13 cellular contexts compared by ENCODE assay signal in genomic region chr2:151032741-151033152, GRCh38.
A peak's percentile ranks its signal among the peaks of the same experiment; 100 is the strongest.
DNase-seq lines count a peak whose midpoint lies in the region; ATAC-seq and TF ChIP-seq lines count a peak whose summit lies in the region.
"Had no signal": no experiment of that assay in that cellular context is flagged by ENCODE, and none has a peak within 500 bp of the region (broad histone marks: within the 10 kb centered on the region; RNA-seq: fewer than 3 reads in every experiment).

No MANE protein-coding gene starts in this region.

- no CpG with 5 or more reads among the region's 2 CpGs for WGBS in neuronal stem cell (ENCODE audit: extremely low coverage in 2 of 2, insufficient read length in 2 of 2, insufficient replicate concordance in 1 of 2), 2 donors

- H2BK15ac ChIP-seq in neuronal stem cell (ENCODE audit: low read length) = no peak overlapping the region

- H3K27me3 ChIP-seq in neuronal stem cell (ENCODE audit: control insufficient read depth in 3 of 3, insufficient read depth in 3 of 3, low read depth in 1 of 3, low read length in 3 of 3) (no peaks in the 10 kb centered on the region), WERI-Rb-1 (ENCODE audit: insufficient read depth, low read depth, severe bottlenecking) (no peaks in the 10 kb centered on the region)
- H3K27me3 ChIP-seq: BLaER1 treated with 17β-estradiol and CSF1 and Interleukin-3, amounts not matched to agents 10 nM and 100 nM had no signal

- TF ChIP-seq CTCF in AG09309 (IDR thresholded peaks at IDR 0.05; ENCODE audit: control insufficient read depth, insufficient read depth, low read depth, low read length, missing control alignments) (no peak), astrocyte of the cerebellum (IDR thresholded peaks at IDR 0.05; ENCODE audit: low read depth, low read length, missing control alignments) (no peak), foreskin fibroblast (IDR thresholded peaks at IDR 0.05; ENCODE audit: low read depth, low read length) (no peak), WERI-Rb-1 (IDR thresholded peaks at IDR 0.05; ENCODE audit: low read depth, low read length) (no peak)

- H3K9ac ChIP-seq in neuronal stem cell (ENCODE audit: low read depth, low read length, poor library complexity) = no peak overlapping the region
- H3K9ac ChIP-seq: BLaER1 treated with 17β-estradiol and CSF1 and Interleukin-3, amounts not matched to agents 10 nM and 100 nM had no signal

- no peak overlapping the region for H4K91ac ChIP-seq in neuronal stem cell (ENCODE audit: low read depth, low read length, poor library complexity)

- H3K4me2 ChIP-seq in neuronal stem cell (ENCODE audit: insufficient read depth, low read length, poor library complexity, severe bottlenecking) = no peak overlapping the region
- H3K4me2 ChIP-seq: BLaER1 treated with 17β-estradiol and CSF1 and Interleukin-3, amounts not matched to agents 10 nM and 100 nM had no signal

- no peak overlapping the region for H2AK5ac ChIP-seq in neuronal stem cell (ENCODE audit: low read depth, low read length)

- no peak overlapping the region for H2BK12ac ChIP-seq in neuronal stem cell (ENCODE audit: low read length)

- no peak overlapping the region for H3K27ac Mint-ChIP-seq in stimulated activated naive B cell treated with anti-CD40 and anti-IgM and Interleukin-4, amounts not matched to agents 10 μg/mL and 1 μg/mL and 100 μg/mL, for 72 hours
- H3K27ac Mint-ChIP-seq: activated naive CD8-positive, alpha-beta T cell; stimulated activated naive CD8-positive, alpha-beta T cell treated with anti-CD3 and anti-CD28 coated beads, Interleukin-15, amount 100 ng/mL, for 72 hours had no signal

- H3K27me3 Mint-ChIP-seq in stimulated activated naive B cell treated with anti-CD40 and anti-IgM and Interleukin-4, amounts not matched to agents 10 μg/mL and 1 μg/mL and 100 μg/mL, for 72 hours = no peaks in the 10 kb centered on the region

- H2AFZ ChIP-seq in neuronal stem cell (ENCODE audit: low read length) = no peak overlapping the region

- H2BK120ac ChIP-seq in neuronal stem cell (ENCODE audit: low read depth, low read length) = no peak overlapping the region

- no peak overlapping the region for H2BK5ac ChIP-seq in neuronal stem cell (ENCODE audit: low read length)

- ATAC-seq in stimulated activated naive B cell treated with anti-CD40 and anti-IgM and Interleukin-4, amounts not matched to agents 10 μg/mL and 1 μg/mL and 100 μg/mL, for 72 hours (replicated peaks) = no peak
- no peak for ATAC-seq in HG03097 (IDR thresholded peaks at IDR 0.05; ENCODE audit: low FRiP score, unreplicated experiment)
- ATAC-seq: stimulated activated naive CD8-positive, alpha-beta T cell treated with anti-CD3 and anti-CD28 coated beads, Interleukin-15, amount 100 ng/mL, for 72 hours had no signal

- H3K79me1 ChIP-seq in neuronal stem cell (ENCODE audit: low read depth, low read length) = no peaks in the 10 kb centered on the region

- in situ Hi-C loops in astrocyte of the cerebellum (cut with HindIII; ENCODE audit: low sequenced_read_pairs) = no loop called here

- no peak overlapping the region for H3K4me3 Mint-ChIP-seq in stimulated activated naive B cell treated with anti-CD40 and anti-IgM and Interleukin-4, amounts not matched to agents 10 μg/mL and 1 μg/mL and 100 μg/mL, for 72 hours
- H3K4me3 Mint-ChIP-seq: activated naive CD8-positive, alpha-beta T cell; stimulated activated naive CD8-positive, alpha-beta T cell treated with anti-CD3 and anti-CD28 coated beads, Interleukin-15, amount 100 ng/mL, for 72 hours had no signal

- H3K27ac ChIP-seq in neuronal stem cell (replicated peaks; ENCODE audit: low read length) = no peak overlapping the region
- H3K27ac ChIP-seq in WERI-Rb-1 = no peak overlapping the region
- H3K27ac ChIP-seq: BLaER1 treated with 17β-estradiol and CSF1 and Interleukin-3, amounts not matched to agents 10 nM and 100 nM had no signal

- no peaks in the 10 kb centered on the region for H3K9me3 Mint-ChIP-seq in stimulated activated naive B cell treated with anti-CD40 and anti-IgM and Interleukin-4, amounts not matched to agents 10 μg/mL and 1 μg/mL and 100 μg/mL, for 72 hours
- H3K9me3 Mint-ChIP-seq: stimulated activated naive CD8-positive, alpha-beta T cell treated with anti-CD3 and anti-CD28 coated beads, Interleukin-15, amount 100 ng/mL, for 72 hours had no signal

- no peak overlapping the region for H3K4ac ChIP-seq in neuronal stem cell (ENCODE audit: low read length)

- no peaks in the 10 kb centered on the region for H3K36me3 Mint-ChIP-seq in stimulated activated naive B cell treated with anti-CD40 and anti-IgM and Interleukin-4, amounts not matched to agents 10 μg/mL and 1 μg/mL and 100 μg/mL, for 72 hours
- H3K36me3 Mint-ChIP-seq: activated naive CD8-positive, alpha-beta T cell had no signal

- H3K18ac ChIP-seq in neuronal stem cell (ENCODE audit: low read length) = no peak overlapping the region

- no peaks in the 10 kb centered on the region for H3K4me1 Mint-ChIP-seq in stimulated activated naive B cell treated with anti-CD40 and anti-IgM and Interleukin-4, amounts not matched to agents 10 μg/mL and 1 μg/mL and 100 μg/mL, for 72 hours

- H3K14ac ChIP-seq in neuronal stem cell (ENCODE audit: low read length) = no peak overlapping the region

- H3K9me3 ChIP-seq in neuronal stem cell (replicated peaks in 1 of 2; ENCODE audit: control insufficient read depth in 2 of 2, insufficient read depth in 1 of 2, low read depth in 1 of 2, low read length in 2 of 2) = no peaks in the 10 kb centered on the region
- no peaks in the 10 kb centered on the region for H3K9me3 ChIP-seq in WERI-Rb-1 (ENCODE audit: severe bottlenecking)

- DNase-seq in AG09309 (ENCODE audit: low read depth) = peak; percentile 98
- DNase-seq in HS-27A (ENCODE audit: low read depth) = peak; percentile 51
- peak; percentile 67 for DNase-seq in astrocyte of the cerebellum (ENCODE audit: low read depth)
- DNase-seq in foreskin fibroblast = peak; percentile 94 to 96
- no peak for DNase-seq in neuronal stem cell (ENCODE audit: low spot score)
- DNase-seq in WERI-Rb-1 = no peak
- DNase-seq in stimulated activated naive B cell treated with anti-CD40 and anti-IgM and Interleukin-4, amounts not matched to agents 10 μg/mL and 1 μg/mL and 100 μg/mL, for 72 hours = no peak
- DNase-seq: GDM1; SHP77 treated with DMSO at 0.1 percent for 48 hours; stimulated activated naive CD8-positive, alpha-beta T cell treated with anti-CD3 and anti-CD28 coated beads, Interleukin-15, amount 100 ng/mL, for 72 hours had no signal

- no peaks in the 10 kb centered on the region for H3K4me1 ChIP-seq in neuronal stem cell (ENCODE audit: control insufficient read depth in 2 of 2, insufficient read depth in 1 of 2, low read depth in 1 of 2, low read length in 2 of 2)
- H3K4me1 ChIP-seq: BLaER1 treated with 17β-estradiol and CSF1 and Interleukin-3, amounts not matched to agents 10 nM and 100 nM had no signal

- no peaks in the 10 kb centered on the region for H3K36me3 ChIP-seq in neuronal stem cell (replicated peaks in 1 of 2; ENCODE audit: control insufficient read depth in 2 of 2, insufficient read depth in 2 of 2, low read length in 2 of 2)
- H3K36me3 ChIP-seq in WERI-Rb-1 = no peaks in the 10 kb centered on the region
- H3K36me3 ChIP-seq: BLaER1 treated with 17β-estradiol and CSF1 and Interleukin-3, amounts not matched to agents 10 nM and 100 nM had no signal

- no peak overlapping the region for H3K23ac ChIP-seq in neuronal stem cell (ENCODE audit: low read depth, low read length, poor library complexity)

- H3K4me3 ChIP-seq in AG09309 (ENCODE audit: control insufficient read depth, low read depth, low read length) = no peak overlapping the region
- H3K4me3 ChIP-seq in astrocyte of the cerebellum (ENCODE audit: low read depth, low read length) = no peak overlapping the region
- no peak overlapping the region for H3K4me3 ChIP-seq in foreskin fibroblast (ENCODE audit: low read depth in 1 of 2, low read length in 2 of 2)
- no peak overlapping the region for H3K4me3 ChIP-seq in neuronal stem cell (ENCODE audit: low read length in 2 of 2)
- H3K4me3 ChIP-seq in WERI-Rb-1 (ENCODE audit: low read depth, low read length) = no peak overlapping the region
- H3K4me3 ChIP-seq: BLaER1 treated with 17β-estradiol and CSF1 and Interleukin-3, amounts not matched to agents 10 nM and 100 nM had no signal

- no peak overlapping the region for H4K8ac ChIP-seq in neuronal stem cell (ENCODE audit: low read depth, low read length)

Comparison
In these comparisons a context has a peak if more than half of its experiments do, and no peak if none do; other contexts are left out.
1. DNase-seq: peak in AG09309 (single experiment), HS-27A (single experiment), astrocyte of the cerebellum (single experiment) and foreskin fibroblast (2 of 2); none in neuronal stem cell (single experiment), WERI-Rb-1 (single experiment) and stimulated activated naive B cell treated with anti-CD40 and anti-IgM and Interleukin-4, amounts not matched to agents 10 μg/mL and 1 μg/mL and 100 μg/mL, for 72 hours (single experiment).